9 cellular contexts compared by ENCODE assay signal in the genomic region with DNA sequence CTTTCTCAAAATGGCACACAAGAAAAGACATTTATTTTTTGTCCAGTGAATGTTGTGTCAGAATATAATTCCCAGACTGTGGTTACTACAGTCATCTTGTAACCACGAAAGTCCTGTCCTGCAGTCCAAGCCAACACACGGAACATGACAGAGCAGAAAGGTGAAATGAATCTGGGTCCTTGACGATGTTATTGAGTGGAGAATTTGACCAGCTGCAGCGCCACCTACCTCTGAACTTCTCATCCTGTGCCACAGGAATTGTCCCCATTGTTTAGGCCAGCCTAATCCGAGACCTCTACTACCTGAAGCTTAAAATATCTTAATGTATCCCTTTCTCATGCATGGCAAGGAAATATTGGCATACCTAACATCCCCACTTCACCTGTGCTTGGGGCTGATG.
A peak's percentile ranks its signal among the peaks of the same experiment; 100 is the strongest.
DNase-seq lines count a peak whose midpoint lies in the region; FAIRE-seq and TF ChIP-seq lines count a peak whose summit lies in the region.
"Had no signal": no experiment of that assay in that cellular context is flagged by ENCODE, and none has a peak within 500 bp of the region (broad histone marks: within the 10 kb centered on the region; RNA-seq: fewer than 3 reads in every experiment).

No MANE protein-coding gene starts in this region.

- BruUV-seq in A673 (replicated peaks; lab: Mats Ljungman, UMichigan): no TSS peak

- no peaks in the 10 kb centered on the region for H3K9me3 ChIP-seq in A673 (ENCODE audit: low read depth, low read length, poor library complexity, severe bottlenecking)

- H3K27ac ChIP-seq in A673 (ENCODE audit: low read depth, low read length, poor library complexity, severe bottlenecking): no peak overlapping the region

- no peak for TF ChIP-seq POLR2A in erythroblast (IDR thresholded peaks at IDR 0.05; ENCODE audit: low read length)

- CTCF ChIA-PET in A673 (lab: Charles Lee): no interaction called here

- H3K36me3 ChIP-seq in A673 (ENCODE audit: insufficient read depth, low read length, poor library complexity, severe bottlenecking): no peaks in the 10 kb centered on the region

- H3K4me3 ChIP-seq in A673 (ENCODE audit: low read depth, low read length, poor library complexity, severe bottlenecking): no peak overlapping the region

- FAIRE-seq in frontal cortex (lab: Jason Lieb, UNC): no peak

- intact Hi-C loops in A673 (cut with micrococcal nuclease; ENCODE audit: unreplicated experiment): no loop called here

- H3K4me1 ChIP-seq in A673 (ENCODE audit: insufficient read depth, low read length, poor library complexity, severe bottlenecking): no peaks in the 10 kb centered on the region

- H3K27me3 ChIP-seq in A673 (replicated peaks; ENCODE audit: insufficient read depth, low read depth, low read length, poor library complexity): no peaks in the 10 kb centered on the region

- TF ChIP-seq CTCF in A673 (conservative IDR thresholded peaks at IDR 0.05; ENCODE audit: low read depth, low read length) (peak; percentile 57), GM20000 (IDR thresholded peaks at IDR 0.05; ENCODE audit: extremely low read depth, missing control alignments) (peak; percentile 38)

- POLR2A ChIA-PET in A673 (lab: Charles Lee; ENCODE audit: low non-redundant PET): no interaction called here

- DNase-seq in A673 (ENCODE audit: low spot score) (peak; percentile 36), GM20000 (ENCODE audit: low spot score) (peak; percentile 10), NCI-H526 treated with DMSO at 0.1 percent for 48 hours (lab: John Stamatoyannopoulos, UW) (peak; percentile 48), erythroblast (lab: John Stamatoyannopoulos, UW) (peak; percentile 7 to 49), Ammon's horn (ENCODE audit: low spot score) (no peak), cerebellum (ENCODE audit: low spot score) (no peak), NOMO-1 (lab: John Stamatoyannopoulos, UW; ENCODE audit: unreplicated experiment in 2 of 2) (no peak), frontal cortex (ENCODE audit: low spot score in 2 of 2) (no peak)
- DNase-seq: GDM1 had no signal

Comparison
In these comparisons a context has a peak if more than half of its experiments do, and no peak if none do; other contexts are left out.
1. DNase-seq: peak in A673 (single experiment), GM20000 (single experiment), NCI-H526 treated with DMSO at 0.1 percent for 48 hours (single experiment) and erythroblast (2 of 2); none in Ammon's horn (single experiment), cerebellum (single experiment), NOMO-1 (0 of 2) and frontal cortex (0 of 2).